ENCODE assay signal across 29 cellular contexts in genomic region chr7:158502068-158502750, GRCh38.
DNase-seq lines count a peak whose midpoint lies in the region; FAIRE-seq and TF ChIP-seq lines count a peak whose summit lies in the region.
"Had no signal": no experiment of that assay in that cellular context is flagged by ENCODE, and none has a peak within 500 bp of the region (broad histone marks: within the 10 kb centered on the region; RNA-seq: fewer than 3 reads in every experiment).

No MANE protein-coding gene starts in this region.

- no peak overlapping the region for H3K56ac ChIP-seq in H1 (replicated peaks; ENCODE audit: insufficient read length, low read depth, low read length)

- H3K4me3 ChIP-seq in OCI-LY1 (ENCODE audit: low read depth, low read length, poor library complexity, severe bottlenecking) (no peak overlapping the region), SJSA1 (no peak overlapping the region), H1 (ENCODE audit: extremely low read depth in 1 of 4, insufficient read depth in 2 of 4, low read depth in 3 of 4, low read length in 4 of 4) (no peak overlapping the region), neuronal stem cell (ENCODE audit: low read length in 2 of 2) (no peak overlapping the region), Peyer's patch (no peak overlapping the region), suprapubic skin (no peak overlapping the region), esophagus muscularis mucosa (no peak overlapping the region)
- H3K4me3 ChIP-seq: BLaER1, GM12878 had no signal

- 88% methylated on average over 11 of the region's 11 CpGs; no CpG with 5 or more reads in 1 of the 2 experiments for WGBS in H1 (ENCODE audit: extremely low coverage in 1 of 2, insufficient coverage in 1 of 2, insufficient read length in 1 of 2, insufficient replicate concordance in 2 of 2, low coverage in 1 of 2, low lambda C conversion rate in 2 of 2, missing lambda C conversion rate in 1 of 2), 2 experiments
- whole genome bisulfite sequencing in neuronal stem cell (ENCODE audit: extremely low coverage in 2 of 2, insufficient read length in 2 of 2, insufficient replicate concordance in 1 of 2), 2 donors, result no CpG with 5 or more reads among the region's 11 CpGs
- 88% methylated on average over 11 of the region's 11 CpGs for WGBS in suprapubic skin
- 89% methylated on average over 8 of the region's 11 CpGs for WGBS in esophagus muscularis mucosa

- POLR2A ChIA-PET in H1 (lab: Charles Lee; ENCODE audit: partially characterized antibody), result no interaction called here

- H3K27me3 ChIP-seq in OCI-LY1 (ENCODE audit: insufficient read depth, low read length) (no peaks in the 10 kb centered on the region), SJSA1 (replicated peaks) (no peaks in the 10 kb centered on the region), H1 (replicated peaks in 1 of 4; ENCODE audit: control insufficient read depth in 3 of 4, extremely low read depth in 1 of 4, insufficient read depth in 3 of 4, low read length in 3 of 4) (peaks cover 0 to 2% (median 0%) of the 10 kb centered on the region in 4 experiments; a peak in 2 of 7 replicates), neuronal stem cell (ENCODE audit: control insufficient read depth in 3 of 3, insufficient read depth in 3 of 3, low read depth in 1 of 3, low read length in 3 of 3) (peaks cover 0 to 5% (median 2%) of the 10 kb centered on the region in 3 experiments), Peyer's patch (no peaks in the 10 kb centered on the region), suprapubic skin (peaks cover 8% of the 10 kb centered on the region), esophagus muscularis mucosa (peaks cover 0 to 37% (median 0%) of the 10 kb centered on the region in 4 donors)
- H3K27me3 ChIP-seq: BE2C, BLaER1 had no signal

- TF ChIP-seq RAD21 in H1 (IDR thresholded peaks at IDR 0.05 in 1 of 2, conservative IDR thresholded peaks at IDR 0.05 in 1 of 2; ENCODE audit: low read depth in 2 of 2, low read length in 2 of 2), result no peak

- no peak overlapping the region for H3K9ac ChIP-seq in OCI-LY1 (ENCODE audit: low read length)
- no peak overlapping the region for H3K9ac ChIP-seq in H1 (replicated peaks in 1 of 4; ENCODE audit: extremely low read depth in 1 of 4, low read depth in 3 of 4, low read length in 3 of 4)
- no peak overlapping the region for H3K9ac ChIP-seq in neuronal stem cell (ENCODE audit: low read depth, low read length, poor library complexity)
- H3K9ac ChIP-seq: BLaER1 had no signal

- H3K18ac ChIP-seq in H1 (ENCODE audit: extremely low read depth, low read length) (no peak overlapping the region), neuronal stem cell (ENCODE audit: low read length) (peak overlapping the region; percentile 67)

- no peak overlapping the region for H2BK5ac ChIP-seq in H1 (ENCODE audit: low read depth, low read length)
- H2BK5ac ChIP-seq in neuronal stem cell (ENCODE audit: low read length), result no peak overlapping the region

- no peak for DNase-seq in SJSA1 (ENCODE audit: low read depth in 1 of 2, low spot score in 2 of 2)
- DNase-seq in H1 (ENCODE audit: low read depth in 1 of 2, low spot score in 2 of 2), result no peak
- DNase-seq in neuronal stem cell (ENCODE audit: low spot score), result no peak
- no peak for DNase-seq in Peyer's patch
- no peak for DNase-seq in NCI-H1930 (lab: John Stamatoyannopoulos, UW)
- no peak for DNase-seq in suprapubic skin (ENCODE audit: low spot score in 2 of 2)
- no peak for DNase-seq in esophagus muscularis mucosa (ENCODE audit: extremely low spot score)
- DNase-seq: 8988T; ACHN; BE2C; C1 segment of cervical spinal cord; CD4-positive, alpha-beta memory T cell; CD4-positive, CD25-positive, alpha-beta regulatory T cell; CD8-positive, alpha-beta memory T cell; COR-L47; DMS 273 treated with DMSO at 0.1 percent for 48 hours; DMS153; DMS53; DMS79; DND-41; EL; GDM1 had no signal

- H3K79me1 ChIP-seq in H1 (ENCODE audit: low read depth, low read length) (no peaks in the 10 kb centered on the region), neuronal stem cell (ENCODE audit: low read depth, low read length) (no peaks in the 10 kb centered on the region)

- H3K23ac ChIP-seq in H1 (ENCODE audit: insufficient read length), result no peak overlapping the region
- peak overlapping the region; percentile 58 for H3K23ac ChIP-seq in neuronal stem cell (ENCODE audit: low read depth, low read length, poor library complexity)

- FAIRE-seq in H1 (lab: Jason Lieb, UNC), result no peak
- FAIRE-seq: A204.1, GM12878, GM12892, GM18507, GM19239 had no signal

- no peaks in the 10 kb centered on the region for H3K9me2 ChIP-seq in OCI-LY1 (ENCODE audit: low read depth, low read length)

- H3K79me2 ChIP-seq in OCI-LY1 (ENCODE audit: insufficient read depth, low read length) (no peaks in the 10 kb centered on the region), H1 (ENCODE audit: control insufficient read depth in 1 of 2, insufficient read depth in 2 of 2, low read length in 2 of 2) (no peaks in the 10 kb centered on the region)

- TF ChIP-seq EP300 in H1 (IDR thresholded peaks at IDR 0.05; ENCODE audit: borderline replicate concordance in 1 of 2, low read depth in 2 of 2, low read length in 2 of 2) (no peak), suprapubic skin (IDR thresholded peaks at IDR 0.05) (no peak), esophagus muscularis mucosa (IDR thresholded peaks at IDR 0.05) (no peak)

- no peak overlapping the region for H3K14ac ChIP-seq in H1 (ENCODE audit: insufficient read length)
- H3K14ac ChIP-seq in neuronal stem cell (ENCODE audit: low read length), result no peak overlapping the region

- H4K91ac ChIP-seq in H1 (replicated peaks; ENCODE audit: insufficient read length, low read length) (peak overlapping the region; percentile 71), neuronal stem cell (ENCODE audit: low read depth, low read length, poor library complexity) (no peak overlapping the region)

- H2AFZ ChIP-seq in OCI-LY1 (ENCODE audit: low read length) (no peak overlapping the region), H1 (ENCODE audit: low read length) (no peak overlapping the region), neuronal stem cell (ENCODE audit: low read length) (no peak overlapping the region)

- TF ChIP-seq CTCF in OCI-LY1 (IDR thresholded peaks at IDR 0.05; ENCODE audit: low read length), result no peak
- TF ChIP-seq CTCF in H1 (IDR thresholded peaks at IDR 0.05; ENCODE audit: control extremely low read depth in 1 of 3, insufficient read depth in 1 of 3, low read depth in 1 of 3, low read length in 3 of 3), result no peak
- no peak for TF ChIP-seq CTCF in Peyer's patch (IDR thresholded peaks at IDR 0.05)
- no peak for TF ChIP-seq CTCF in suprapubic skin (IDR thresholded peaks at IDR 0.05)
- no peak for TF ChIP-seq CTCF in esophagus muscularis mucosa (IDR thresholded peaks at IDR 0.05)

- H2BK12ac ChIP-seq in H1 (ENCODE audit: low read depth, low read length) (0 out of 2 replicates have a peak overlapping the region, but pooled peaks have one; percentile 77), neuronal stem cell (ENCODE audit: low read length) (no peak overlapping the region)

- H3K9me3 ChIP-seq in OCI-LY1 (ENCODE audit: low read length), result peaks cover 13% of the 10 kb centered on the region
- H3K9me3 ChIP-seq in SJSA1 (replicated peaks), result peaks cover 4% of the 10 kb centered on the region
- peaks cover 0 to 10% of the 10 kb centered on the region in 2 experiments; a peak in 2 of 4 replicates for H3K9me3 ChIP-seq in H1 (ENCODE audit: insufficient read depth in 2 of 2, low read depth in 1 of 2, low read length in 1 of 2)
- peaks cover 0 to 7% of the 10 kb centered on the region in 2 donors for H3K9me3 ChIP-seq in neuronal stem cell (replicated peaks in 1 of 2; ENCODE audit: control insufficient read depth in 2 of 2, insufficient read depth in 1 of 2, low read depth in 1 of 2, low read length in 2 of 2)
- H3K9me3 ChIP-seq in Peyer's patch, result peaks cover 0 to 8% (median 0%) of the 10 kb centered on the region in 4 donors
- H3K9me3 ChIP-seq in suprapubic skin, result peaks cover 15% of the 10 kb centered on the region
- peaks cover 0 to 20% (median 14%) of the 10 kb centered on the region in 4 donors for H3K9me3 ChIP-seq in esophagus muscularis mucosa
- H3K9me3 ChIP-seq: BE2C had no signal

- H3K27ac ChIP-seq in OCI-LY1 (ENCODE audit: low read depth, low read length, poor library complexity, severe bottlenecking) (peak overlapping the region; percentile 98), SJSA1 (peak overlapping the region; percentile 65), H1 (ENCODE audit: low read depth, low read length) (no peak overlapping the region), neuronal stem cell (replicated peaks; ENCODE audit: low read length) (no peak overlapping the region), Peyer's patch (no peak overlapping the region), suprapubic skin (no peak overlapping the region), esophagus muscularis mucosa (replicated peaks in 1 of 4) (no peak overlapping the region)

- no peak overlapping the region for H4K5ac ChIP-seq in H1 (ENCODE audit: insufficient read length, low read depth, low read length)

- TF ChIP-seq POLR2A in H1 (IDR thresholded peaks at IDR 0.05; ENCODE audit: control extremely low read depth in 1 of 2, low read depth in 2 of 2, low read length in 2 of 2), result no peak
- no peak for TF ChIP-seq POLR2A in Peyer's patch (IDR thresholded peaks at IDR 0.05)
- no peak for TF ChIP-seq POLR2A in suprapubic skin (IDR thresholded peaks at IDR 0.05)
- TF ChIP-seq POLR2A in esophagus muscularis mucosa (IDR thresholded peaks at IDR 0.05; ENCODE audit: low read depth), result no peak

- peaks cover 16% of the 10 kb centered on the region for H3F3A ChIP-seq in OCI-LY1 (ENCODE audit: insufficient read depth, low read length)

- H2BK15ac ChIP-seq in H1 (ENCODE audit: low read length) (0 out of 2 replicates have a peak overlapping the region, but pooled peaks have one; percentile 83), neuronal stem cell (ENCODE audit: low read length) (no peak overlapping the region)

- H2BK120ac ChIP-seq in H1 (replicated peaks; ENCODE audit: low read depth, low read length), result no peak overlapping the region
- H2BK120ac ChIP-seq in neuronal stem cell (ENCODE audit: low read depth, low read length), result no peak overlapping the region

- H4K8ac ChIP-seq in H1 (ENCODE audit: extremely low read depth, insufficient read depth, low read length) (no peak overlapping the region), neuronal stem cell (ENCODE audit: low read depth, low read length) (no peak overlapping the region)

- H2BK20ac ChIP-seq in H1 (ENCODE audit: low read length), result no peak overlapping the region

- no peaks in the 10 kb centered on the region for H4K20me1 ChIP-seq in OCI-LY1 (ENCODE audit: insufficient read depth, low read length)
- H4K20me1 ChIP-seq in H1 (replicated peaks in 1 of 2; ENCODE audit: control insufficient read depth in 1 of 2, insufficient read depth in 2 of 2, low read length in 2 of 2), result no peaks in the 10 kb centered on the region
- H4K20me1 ChIP-seq: BLaER1 had no signal

- CTCF ChIA-PET in H1 (lab: Charles Lee; ENCODE audit: partially characterized antibody), result interaction anchor here (1.5 kb wide), 1 partner anchor 55 kb away, joined by 3 read pairs; no protein-coding TSS in a partner anchor

- H3K4me1 ChIP-seq in OCI-LY1 (ENCODE audit: insufficient read depth, low read length, severe bottlenecking) (peaks cover 46% of the 10 kb centered on the region), SJSA1 (replicated peaks) (peaks cover 45% of the 10 kb centered on the region), H1 (replicated peaks in 1 of 4; ENCODE audit: control insufficient read depth in 3 of 4, insufficient read depth in 4 of 4, low read length in 3 of 4) (peaks cover 0 to 17% (median 13%) of the 10 kb centered on the region in 4 experiments; a peak in 5 of 7 replicates), neuronal stem cell (ENCODE audit: control insufficient read depth in 2 of 2, insufficient read depth in 1 of 2, low read depth in 1 of 2, low read length in 2 of 2) (peaks cover 4 to 13% of the 10 kb centered on the region in 2 donors), Peyer's patch (no peaks in the 10 kb centered on the region), suprapubic skin (no peaks in the 10 kb centered on the region), esophagus muscularis mucosa (no peaks in the 10 kb centered on the region)

- no peaks in the 10 kb centered on the region; the same call in 1 of the 2 replicates for H3K23me2 ChIP-seq in H1 (ENCODE audit: low read depth, low read length)

- H3K36me3 ChIP-seq in OCI-LY1 (ENCODE audit: insufficient read depth, low read length) (no peaks in the 10 kb centered on the region; the same call in 1 of the 2 replicates), SJSA1 (no peaks in the 10 kb centered on the region), H1 (ENCODE audit: control insufficient read depth in 2 of 4, insufficient read depth in 4 of 4, low read length in 3 of 4) (no peaks in the 10 kb centered on the region), neuronal stem cell (replicated peaks in 1 of 2; ENCODE audit: control insufficient read depth in 2 of 2, insufficient read depth in 2 of 2, low read length in 2 of 2) (no peaks in the 10 kb centered on the region), Peyer's patch (no peaks in the 10 kb centered on the region), suprapubic skin (no peaks in the 10 kb centered on the region), esophagus muscularis mucosa (no peaks in the 10 kb centered on the region)
- H3K36me3 ChIP-seq: BE2C, BLaER1 had no signal

- intact Hi-C loops in esophagus muscularis mucosa (cut with DNase I), result no loop called here

- 0 out of 2 replicates have a peak overlapping the region, but pooled peaks have one; percentile 54 for H2AK5ac ChIP-seq in H1 (ENCODE audit: low read depth, low read length)
- H2AK5ac ChIP-seq in neuronal stem cell (ENCODE audit: low read depth, low read length), result peak overlapping the region; percentile 91

- H3K4ac ChIP-seq in H1 (replicated peaks; ENCODE audit: insufficient read length, low read depth, low read length) (no peak overlapping the region), neuronal stem cell (ENCODE audit: low read length) (no peak overlapping the region)

- H3K4me2 ChIP-seq in OCI-LY1 (ENCODE audit: low read length) (no peak overlapping the region), H1 (ENCODE audit: insufficient read depth in 1 of 2, low read depth in 2 of 2, low read length in 2 of 2) (no peak overlapping the region), neuronal stem cell (ENCODE audit: insufficient read depth, low read length, poor library complexity, severe bottlenecking) (no peak overlapping the region)

Comparison
In these comparisons a context has a peak if more than half of its experiments do, and no peak if none do; other contexts are left out.
1. H3K27ac ChIP-seq: peak in OCI-LY1 (single experiment) and SJSA1 (single experiment); none in H1 (single experiment), neuronal stem cell (single experiment), Peyer's patch (0 of 4), suprapubic skin (single experiment) and esophagus muscularis mucosa (0 of 4).